Comparison of ENCODE assay signal across 6 cellular contexts in the genomic region with DNA sequence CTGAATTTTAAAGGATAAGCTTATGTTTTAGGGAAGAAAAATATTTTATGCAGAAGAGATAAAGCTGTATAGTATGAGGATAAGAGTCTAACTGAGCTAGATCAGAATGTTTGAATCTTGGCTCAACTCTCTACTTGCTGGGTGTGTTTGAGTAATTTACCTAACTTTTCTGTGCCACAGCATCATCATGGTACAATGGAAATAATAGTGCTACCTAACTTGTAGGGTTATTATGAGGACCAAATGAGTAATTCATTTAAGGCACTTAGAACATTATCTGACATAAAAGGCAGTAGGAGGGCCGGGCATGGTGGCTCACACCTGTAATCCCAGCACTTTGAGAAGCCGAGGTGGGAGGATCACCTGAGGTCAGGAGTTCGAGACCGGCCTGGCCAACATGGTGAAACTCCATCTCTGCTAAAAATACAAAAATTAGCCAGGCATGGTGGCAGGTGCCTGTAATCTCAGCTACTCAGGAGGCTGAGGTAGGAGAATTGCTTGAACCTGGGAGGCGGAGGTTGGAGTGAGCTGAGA. TPM values are rescaled to one million over a fixed set of nuclear protein-coding genes. Genes with fewer than 3 reads are reported as not detected.
"Had no signal": no experiment of that assay in that cellular context is flagged by ENCODE, and none has a peak within 500 bp of the region (broad histone marks: within the 10 kb centered on the region; RNA-seq: fewer than 3 reads in every experiment).

No MANE protein-coding gene starts in this region.

RNA-seq across cellular contexts. Expression of gene CD3E, which starts 4.5 kb away (rescaled TPM):
- total RNA-seq: ascending aorta, dermis blood vessel endothelial cell, endothelial cell of umbilical vein, kidney epithelial cell, SJCRH30 had no signal
- polyA plus RNA-seq: endothelial cell of umbilical vein had no signal

RNA-seq across cellular contexts. Expression of gene CD3D, which starts 33.4 kb away (rescaled TPM):
- total RNA-seq: ascending aorta, dermis blood vessel endothelial cell, endothelial cell of umbilical vein, kidney epithelial cell, SJCRH30 had no signal
- polyA plus RNA-seq: endothelial cell of umbilical vein had no signal

RNA-seq across cellular contexts. Expression of gene CD3G, which starts 35.1 kb away (rescaled TPM):
- total RNA-seq: activated B cell treated with CpG ODN at 0.5 μM for 24 hours, ascending aorta, dermis blood vessel endothelial cell, endothelial cell of umbilical vein, kidney epithelial cell, SJCRH30 had no signal
- polyA plus RNA-seq: endothelial cell of umbilical vein had no signal

RNA-seq across cellular contexts. Expression of gene MPZL2, which starts 45.0 kb away (rescaled TPM):
- total RNA-seq: activated B cell treated with CpG ODN at 0.5 μM for 24 hours, SJCRH30 had no signal
